In the genomic region with DNA sequence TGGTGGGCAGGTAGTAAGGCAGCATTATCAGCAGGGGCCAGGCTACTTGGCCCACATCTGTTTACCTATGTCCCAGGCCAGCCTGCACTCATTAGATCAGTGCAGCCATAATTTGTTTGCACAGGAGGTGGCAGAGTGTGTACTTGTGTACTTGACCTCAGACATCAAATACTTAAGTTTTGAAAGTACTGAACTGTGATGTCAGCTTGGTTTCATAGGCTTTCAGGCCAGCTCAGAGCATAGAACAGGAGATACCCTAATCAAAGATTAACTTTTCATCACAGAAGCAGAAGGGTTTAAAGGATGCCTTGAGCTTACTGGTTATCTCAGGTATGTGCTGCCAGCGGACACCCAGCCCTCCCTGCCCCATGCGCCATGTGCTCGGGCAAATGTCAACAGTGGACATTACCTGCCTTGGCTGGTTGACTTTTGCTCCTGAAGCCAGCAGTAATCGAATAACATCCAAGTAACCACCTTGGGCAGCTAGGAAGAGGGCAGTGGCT, we compare ENCODE assay signal across 8 cellular contexts. TPM values are rescaled to one million over a fixed set of nuclear protein-coding genes. Genes with fewer than 3 reads are reported as not detected.
DNase-seq lines count a peak whose midpoint lies in the region; ATAC-seq and TF ChIP-seq lines count a peak whose summit lies in the region.

No MANE protein-coding gene starts in this region.

- no peak overlapping the region for H3K9ac ChIP-seq in colonic mucosa (ENCODE audit: low read depth in 2 of 2, low read length in 2 of 2)

- H3K9me3 ChIP-seq in colonic mucosa = no peaks in the 10 kb centered on the region

- intact Hi-C loops in colonic mucosa (cut with DNase I) = loop anchor here (10.0 kb wide), 1 partner anchor 285 kb away; no protein-coding TSS in a partner anchor

- no peaks in the 10 kb centered on the region for H3K36me3 ChIP-seq in colonic mucosa

- TF ChIP-seq CTCF in GM12872 (IDR thresholded peaks at IDR 0.05; ENCODE audit: insufficient read depth, low read depth, low read length) = peak; percentile 23; the same call in 1 of the 3 replicates
- no peak for TF ChIP-seq CTCF in colonic mucosa (IDR thresholded peaks at IDR 0.05)

- H3K27me3 ChIP-seq in colonic mucosa = no peaks in the 10 kb centered on the region

- ATAC-seq in GM21447 (IDR thresholded peaks at IDR 0.05; ENCODE audit: unreplicated experiment) = peak; percentile 94
- ATAC-seq in HG03565 (IDR thresholded peaks at IDR 0.05; ENCODE audit: unreplicated experiment) = peak; percentile 61
- no peak for ATAC-seq in HG03025 (IDR thresholded peaks at IDR 0.05; ENCODE audit: low FRiP score, unreplicated experiment)

- no peak overlapping the region for H3K4me3 ChIP-seq in colonic mucosa

- H3K4me1 ChIP-seq in colonic mucosa = peaks cover 3% of the 10 kb centered on the region

- DNase-seq in colonic mucosa = peak; percentile 32
- DNase-seq in NCI-H524 treated with DMSO at 0.1 percent for 48 hours (lab: John Stamatoyannopoulos, UW) = no peak
- no peak for DNase-seq in hepatic stellate cell (ENCODE audit: low spot score)
- no peak for DNase-seq in NCI-H446 treated with DMSO at 0.1 percent for 48 hours (lab: John Stamatoyannopoulos, UW)

- no peak overlapping the region for H3K27ac ChIP-seq in colonic mucosa

RNA-seq across cellular contexts. Expression of a gene that starts 33.2 kb away (rescaled TPM):
- total RNA-seq in colonic mucosa = 1 to 10 TPM; 1.0 to 1.1 TPM

RNA-seq across cellular contexts. Expression of a gene that starts 43.2 kb away (rescaled TPM):
- total RNA-seq in colonic mucosa = 10 to 100 TPM; 29.9 to 32.3 TPM

RNA-seq across cellular contexts. Expression of a gene that starts 59.8 kb away (rescaled TPM):
- 10 to 100 TPM; 31.9 to 41.3 TPM for total RNA-seq in colonic mucosa
